In the genomic region with DNA sequence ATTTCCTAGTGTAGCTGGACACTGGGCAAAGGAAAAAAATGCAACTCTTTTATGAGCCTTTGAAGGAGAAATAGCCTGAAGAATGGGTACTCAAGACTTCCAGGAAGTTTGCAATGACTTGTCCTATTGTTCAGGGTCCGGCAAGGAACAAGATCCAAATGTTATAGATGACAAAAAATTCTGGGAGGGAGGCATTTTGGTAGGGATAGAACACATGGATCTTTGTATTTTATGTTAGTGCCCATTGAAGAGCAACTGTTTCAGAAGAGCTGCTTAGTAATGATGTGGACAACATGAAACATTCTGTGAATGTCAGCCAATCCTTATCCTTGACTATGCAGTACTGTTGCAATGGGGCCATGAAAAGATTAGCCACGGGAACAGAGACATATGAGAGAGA, we compare ENCODE assay signal across 3 cellular contexts.
"Had no signal": no experiment of that assay in that cellular context is flagged by ENCODE, and none has a peak within 500 bp of the region (broad histone marks: within the 10 kb centered on the region; RNA-seq: fewer than 3 reads in every experiment).

No MANE protein-coding gene starts in this region.

- DNase-seq: GOT3, H7 had no signal

- ATAC-seq: K562 had no signal
